ENCODE assay signal across 1 cellular context in genomic region chr2:8118940-8119781, GRCh38.
TF ChIP-seq lines count a peak whose summit lies in the region.

No MANE protein-coding gene starts in this region.

TF ChIP-seq in IMR-90, 13 proteins besides CTCF, POLR2A, EP300 and RAD21:
- TF ChIP-seq NFE2L2 (IDR thresholded peaks at IDR 0.05; ENCODE audit: low read depth, low read length) (no peak), CHD1 (IDR thresholded peaks at IDR 0.05; ENCODE audit: low read depth, low read length) (no peak), RFX5 (IDR thresholded peaks at IDR 0.05; ENCODE audit: low read depth, low read length) (no peak), MAZ (IDR thresholded peaks at IDR 0.05; ENCODE audit: borderline replicate concordance, low read depth, low read length) (no peak), FOS (IDR thresholded peaks at IDR 0.05; ENCODE audit: low read depth, low read length) (no peak), CEBPB (IDR thresholded peaks at IDR 0.05; ENCODE audit: low read depth, low read length) (no peak), BHLHE40 (IDR thresholded peaks at IDR 0.05; ENCODE audit: low read depth, low read length) (no peak), SMC3 (IDR thresholded peaks at IDR 0.05; ENCODE audit: low read depth, low read length) (no peak), MXI1 (IDR thresholded peaks at IDR 0.05; ENCODE audit: borderline replicate concordance, low read depth, low read length) (no peak)
- TF ChIP-seq, protein P1, sequence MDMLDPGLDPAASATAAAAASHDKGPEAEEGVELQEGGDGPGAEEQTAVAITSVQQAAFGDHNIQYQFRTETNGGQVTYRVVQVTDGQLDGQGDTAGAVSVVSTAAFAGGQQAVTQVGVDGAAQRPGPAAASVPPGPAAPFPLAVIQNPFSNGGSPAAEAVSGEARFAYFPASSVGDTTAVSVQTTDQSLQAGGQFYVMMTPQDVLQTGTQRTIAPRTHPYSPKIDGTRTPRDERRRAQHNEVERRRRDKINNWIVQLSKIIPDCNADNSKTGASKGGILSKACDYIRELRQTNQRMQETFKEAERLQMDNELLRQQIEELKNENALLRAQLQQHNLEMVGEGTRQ (IDR thresholded peaks at IDR 0.05; ENCODE audit: low read depth, low read length): no peak
- TF ChIP-seq, protein P2, sequence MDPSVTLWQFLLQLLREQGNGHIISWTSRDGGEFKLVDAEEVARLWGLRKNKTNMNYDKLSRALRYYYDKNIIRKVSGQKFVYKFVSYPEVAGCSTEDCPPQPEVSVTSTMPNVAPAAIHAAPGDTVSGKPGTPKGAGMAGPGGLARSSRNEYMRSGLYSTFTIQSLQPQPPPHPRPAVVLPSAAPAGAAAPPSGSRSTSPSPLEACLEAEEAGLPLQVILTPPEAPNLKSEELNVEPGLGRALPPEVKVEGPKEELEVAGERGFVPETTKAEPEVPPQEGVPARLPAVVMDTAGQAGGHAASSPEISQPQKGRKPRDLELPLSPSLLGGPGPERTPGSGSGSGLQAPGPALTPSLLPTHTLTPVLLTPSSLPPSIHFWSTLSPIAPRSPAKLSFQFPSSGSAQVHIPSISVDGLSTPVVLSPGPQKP (IDR thresholded peaks at IDR 0.05; ENCODE audit: borderline replicate concordance, low read depth, low read length): no peak
